ENCODE assay signal across 9 cellular contexts in genomic region chr6:42449917-42450313, GRCh38. TPM values are rescaled to one million over a fixed set of nuclear protein-coding genes. Genes with fewer than 3 reads are reported as not detected.
DNase-seq lines count a peak whose midpoint lies in the region; ATAC-seq and TF ChIP-seq lines count a peak whose summit lies in the region.
"Had no signal": no experiment of that assay in that cellular context is flagged by ENCODE, and none has a peak within 500 bp of the region (broad histone marks: within the 10 kb centered on the region; RNA-seq: fewer than 3 reads in every experiment).

No MANE protein-coding gene starts in this region.

- TF ChIP-seq CTCF in VCaP (conservative IDR thresholded peaks at IDR 0.05) (no peak), glutamatergic neuron (IDR thresholded peaks at IDR 0.05; ENCODE audit: partially characterized antibody, unreplicated experiment) (no peak)

- H3K27ac ChIP-seq in VCaP = peak overlapping the region; percentile 93
- H3K27ac ChIP-seq in subcutaneous abdominal adipose tissue (ENCODE audit: low read depth, low read length) = no peak overlapping the region

- peaks cover 2 to 47% (median 41%) of the 10 kb centered on the region in 5 donors for H3K4me1 ChIP-seq in subcutaneous abdominal adipose tissue (ENCODE audit: control insufficient read depth in 5 of 5, insufficient read depth in 5 of 5, low read length in 5 of 5)

- H3K9ac ChIP-seq in subcutaneous abdominal adipose tissue (ENCODE audit: low read length in 5 of 5) = peak overlapping the region in 2 of 5 donors; percentile 1 to 7

- ATAC-seq in GM18498 (IDR thresholded peaks at IDR 0.05; ENCODE audit: unreplicated experiment) (no peak), HG03439 (IDR thresholded peaks at IDR 0.05; ENCODE audit: unreplicated experiment) (no peak)
- ATAC-seq: sciatic nerve had no signal

- no peaks in the 10 kb centered on the region for H3K9me3 Mint-ChIP-seq in activated CD4-positive, alpha-beta T cell treated with anti-CD3 and anti-CD28 coated beads, Interleukin-2, amount 10 ng/mL, durations not matched to agents 24 days and 14 days
- H3K9me3 Mint-ChIP-seq in glutamatergic neuron (ENCODE audit: unreplicated experiment) = peaks cover 20% of the 10 kb centered on the region

- peak overlapping the region; percentile 97 for H3K27ac Mint-ChIP-seq in activated CD4-positive, alpha-beta T cell treated with anti-CD3 and anti-CD28 coated beads, Interleukin-2, amount 10 ng/mL, durations not matched to agents 24 days and 14 days
- H3K27ac Mint-ChIP-seq in glutamatergic neuron (ENCODE audit: unreplicated experiment) = peak overlapping the region; percentile 66

- H3K36me3 Mint-ChIP-seq in activated CD4-positive, alpha-beta T cell treated with anti-CD3 and anti-CD28 coated beads, Interleukin-2, amount 10 ng/mL, durations not matched to agents 24 days and 14 days (ENCODE audit: low read depth) = peaks cover 35% of the 10 kb centered on the region
- no peaks in the 10 kb centered on the region for H3K36me3 Mint-ChIP-seq in glutamatergic neuron (ENCODE audit: unreplicated experiment)

- peak; percentile 64 for DNase-seq in activated CD4-positive, alpha-beta T cell treated with anti-CD3 and anti-CD28 coated beads, Interleukin-2, amount 10 ng/mL, durations not matched to agents 24 days and 14 days
- DNase-seq in activated CD4-positive, alpha-beta T cell treated with anti-CD3 and anti-CD28 coated beads for 4 hours = no peak
- DNase-seq in glutamatergic neuron = no peak
- no peak for DNase-seq in NCI-H187 (lab: John Stamatoyannopoulos, UW)

- no peaks in the 10 kb centered on the region for H3K9me3 ChIP-seq in subcutaneous abdominal adipose tissue (ENCODE audit: control insufficient read depth in 5 of 5, low read length in 5 of 5)

- intact Hi-C loops in activated CD4-positive, alpha-beta T cell treated with anti-CD3 and anti-CD28 coated beads, Interleukin-2, amount 10 ng/mL, durations not matched to agents 24 days and 14 days (cut with micrococcal nuclease) = loop anchor here (2.0 to 10.0 kb wide), 8 partner anchors 25 to 722 kb away; partner anchors contain the start of genes MRPS10, SRF and TBCC

- peaks cover 3 to 25% (median 9%) of the 10 kb centered on the region in 5 donors for H3K27me3 ChIP-seq in subcutaneous abdominal adipose tissue (ENCODE audit: control insufficient read depth in 5 of 5, insufficient read depth in 4 of 5, low read length in 5 of 5)

- peaks cover 48% of the 10 kb centered on the region for H3K4me1 Mint-ChIP-seq in activated CD4-positive, alpha-beta T cell treated with anti-CD3 and anti-CD28 coated beads, Interleukin-2, amount 10 ng/mL, durations not matched to agents 24 days and 14 days
- H3K4me1 Mint-ChIP-seq in glutamatergic neuron (ENCODE audit: low read depth, unreplicated experiment) = peaks cover 29% of the 10 kb centered on the region

- H3K36me3 ChIP-seq in subcutaneous abdominal adipose tissue (ENCODE audit: control insufficient read depth in 5 of 5, insufficient read depth in 5 of 5, low read length in 5 of 5) = no peaks in the 10 kb centered on the region

- peak overlapping the region; percentile 99 for H3K4me3 Mint-ChIP-seq in activated CD4-positive, alpha-beta T cell treated with anti-CD3 and anti-CD28 coated beads, Interleukin-2, amount 10 ng/mL, durations not matched to agents 24 days and 14 days
- H3K4me3 Mint-ChIP-seq in glutamatergic neuron (ENCODE audit: unreplicated experiment) = peak overlapping the region; percentile 100

- peaks cover 9% of the 10 kb centered on the region for H3K27me3 Mint-ChIP-seq in activated CD4-positive, alpha-beta T cell treated with anti-CD3 and anti-CD28 coated beads, Interleukin-2, amount 10 ng/mL, durations not matched to agents 24 days and 14 days
- peaks cover 11% of the 10 kb centered on the region for H3K27me3 Mint-ChIP-seq in glutamatergic neuron (ENCODE audit: unreplicated experiment)

- peak overlapping the region; percentile 72 to 90 (median 86) for H3K4me3 ChIP-seq in subcutaneous abdominal adipose tissue (ENCODE audit: low read depth in 1 of 5, low read length in 5 of 5)

RNA-seq across cellular contexts. Expression of gene TRERF1, which starts 1.8 kb away (rescaled TPM):
- 37.0 and 37.3 TPM in 2 replicates for total RNA-seq in activated CD4-positive, alpha-beta T cell treated with anti-CD3 and anti-CD28 coated beads, Interleukin-2, amount 10 ng/mL, durations not matched to agents 24 days and 14 days
- total RNA-seq in glutamatergic neuron (ENCODE audit: unreplicated experiment) = 12.8 TPM
